In the genomic region with DNA sequence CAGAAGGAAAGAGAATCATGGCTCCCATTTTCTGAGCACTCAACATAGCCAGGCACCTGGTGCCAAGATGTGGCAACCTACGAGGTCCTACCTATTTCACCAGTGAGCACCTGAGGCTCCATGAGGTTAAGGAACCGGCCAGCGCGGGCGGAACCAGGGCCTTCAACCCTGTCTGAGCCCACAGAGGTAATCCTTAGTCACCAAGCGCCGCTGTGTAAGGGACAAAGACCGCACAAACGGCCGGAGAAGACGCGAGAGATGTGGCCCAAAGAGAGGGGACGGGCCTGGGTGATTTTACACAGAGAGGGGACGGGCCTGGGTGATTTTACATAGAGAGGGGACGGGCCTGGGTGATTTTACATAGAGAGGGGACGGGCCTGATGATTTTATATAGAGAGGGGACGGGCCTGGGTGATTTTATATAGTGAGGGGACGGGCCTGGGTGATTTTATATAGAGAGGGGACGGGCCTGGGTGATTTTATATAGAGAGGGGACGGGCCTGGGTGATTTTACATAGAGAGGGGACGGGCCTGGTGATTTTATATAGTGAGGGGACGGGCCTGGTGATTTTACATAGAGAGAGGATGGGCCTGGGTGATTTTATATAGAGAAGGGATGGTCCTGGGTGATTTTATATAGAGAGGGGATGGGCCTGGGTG, we compare ENCODE assay signal across 2 cellular contexts.
TF ChIP-seq lines count a peak whose summit lies in the region.

No MANE protein-coding gene starts in this region.

TF ChIP-seq in IMR-90, 13 proteins besides CTCF, POLR2A, EP300 and RAD21:
- TF ChIP-seq CHD1 (IDR thresholded peaks at IDR 0.05; ENCODE audit: low read depth, low read length): no peak
- no peak for TF ChIP-seq MAFK (IDR thresholded peaks at IDR 0.05; ENCODE audit: low read depth, low read length)
- no peak for TF ChIP-seq RFX5 (IDR thresholded peaks at IDR 0.05; ENCODE audit: low read depth, low read length)
- TF ChIP-seq, protein P1, sequence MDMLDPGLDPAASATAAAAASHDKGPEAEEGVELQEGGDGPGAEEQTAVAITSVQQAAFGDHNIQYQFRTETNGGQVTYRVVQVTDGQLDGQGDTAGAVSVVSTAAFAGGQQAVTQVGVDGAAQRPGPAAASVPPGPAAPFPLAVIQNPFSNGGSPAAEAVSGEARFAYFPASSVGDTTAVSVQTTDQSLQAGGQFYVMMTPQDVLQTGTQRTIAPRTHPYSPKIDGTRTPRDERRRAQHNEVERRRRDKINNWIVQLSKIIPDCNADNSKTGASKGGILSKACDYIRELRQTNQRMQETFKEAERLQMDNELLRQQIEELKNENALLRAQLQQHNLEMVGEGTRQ (IDR thresholded peaks at IDR 0.05; ENCODE audit: low read depth, low read length): no peak
- no peak for TF ChIP-seq NFE2L2 (IDR thresholded peaks at IDR 0.05; ENCODE audit: low read depth, low read length)
- no peak for TF ChIP-seq BHLHE40 (IDR thresholded peaks at IDR 0.05; ENCODE audit: low read depth, low read length)
- no peak for TF ChIP-seq FOS (IDR thresholded peaks at IDR 0.05; ENCODE audit: low read depth, low read length)
- no peak for TF ChIP-seq RCOR1 (IDR thresholded peaks at IDR 0.05; ENCODE audit: insufficient replicate concordance, low read length)
- no peak for TF ChIP-seq MAZ (IDR thresholded peaks at IDR 0.05; ENCODE audit: borderline replicate concordance, low read depth, low read length)
- no peak for TF ChIP-seq CEBPB (IDR thresholded peaks at IDR 0.05; ENCODE audit: low read depth, low read length)
- TF ChIP-seq, protein P2, sequence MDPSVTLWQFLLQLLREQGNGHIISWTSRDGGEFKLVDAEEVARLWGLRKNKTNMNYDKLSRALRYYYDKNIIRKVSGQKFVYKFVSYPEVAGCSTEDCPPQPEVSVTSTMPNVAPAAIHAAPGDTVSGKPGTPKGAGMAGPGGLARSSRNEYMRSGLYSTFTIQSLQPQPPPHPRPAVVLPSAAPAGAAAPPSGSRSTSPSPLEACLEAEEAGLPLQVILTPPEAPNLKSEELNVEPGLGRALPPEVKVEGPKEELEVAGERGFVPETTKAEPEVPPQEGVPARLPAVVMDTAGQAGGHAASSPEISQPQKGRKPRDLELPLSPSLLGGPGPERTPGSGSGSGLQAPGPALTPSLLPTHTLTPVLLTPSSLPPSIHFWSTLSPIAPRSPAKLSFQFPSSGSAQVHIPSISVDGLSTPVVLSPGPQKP (IDR thresholded peaks at IDR 0.05; ENCODE audit: borderline replicate concordance, low read depth, low read length): no peak
- no peak for TF ChIP-seq SMC3 (IDR thresholded peaks at IDR 0.05; ENCODE audit: low read depth, low read length)
- TF ChIP-seq MXI1 (IDR thresholded peaks at IDR 0.05; ENCODE audit: borderline replicate concordance, low read depth, low read length): no peak

TF ChIP-seq in H1, 55 proteins besides CTCF, POLR2A, EP300 and RAD21:
- no peak for TF ChIP-seq HDAC2 (IDR thresholded peaks at IDR 0.05; ENCODE audit: borderline replicate concordance in 1 of 2, low read depth in 2 of 2, low read length in 2 of 2)
- TF ChIP-seq, protein P3, sequence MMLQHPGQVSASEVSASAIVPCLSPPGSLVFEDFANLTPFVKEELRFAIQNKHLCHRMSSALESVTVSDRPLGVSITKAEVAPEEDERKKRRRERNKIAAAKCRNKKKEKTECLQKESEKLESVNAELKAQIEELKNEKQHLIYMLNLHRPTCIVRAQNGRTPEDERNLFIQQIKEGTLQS (IDR thresholded peaks at IDR 0.05; ENCODE audit: insufficient read depth, low read depth, low read length): no peak
- TF ChIP-seq SIRT6 (IDR thresholded peaks at IDR 0.05; ENCODE audit: low read length): no peak
- no peak for TF ChIP-seq NRF1 (IDR thresholded peaks at IDR 0.05; ENCODE audit: low read depth, low read length)
- TF ChIP-seq YY1 (IDR thresholded peaks at IDR 0.05; ENCODE audit: low read depth, low read length): 0 out of 2 replicates have a peak, but pooled peaks have one; percentile 13
- TF ChIP-seq SP1 (IDR thresholded peaks at IDR 0.05; ENCODE audit: low read depth, low read length): no peak
- TF ChIP-seq, protein P4, sequence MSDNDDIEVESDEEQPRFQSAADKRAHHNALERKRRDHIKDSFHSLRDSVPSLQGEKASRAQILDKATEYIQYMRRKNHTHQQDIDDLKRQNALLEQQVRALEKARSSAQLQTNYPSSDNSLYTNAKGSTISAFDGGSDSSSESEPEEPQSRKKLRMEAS (IDR thresholded peaks at IDR 0.05): peak; percentile 67
- TF ChIP-seq CBX5 (IDR thresholded peaks at IDR 0.05; ENCODE audit: low read depth, low read length): no peak
- no peak for TF ChIP-seq RFX5 (IDR thresholded peaks at IDR 0.05; ENCODE audit: borderline replicate concordance, low read depth, low read length)
- TF ChIP-seq BCL11A (IDR thresholded peaks at IDR 0.05; ENCODE audit: low read depth in 2 of 2, low read length in 2 of 2): no peak
- TF ChIP-seq BACH1 (IDR thresholded peaks at IDR 0.05; ENCODE audit: low read length): no peak
- no peak for TF ChIP-seq SAP30 (IDR thresholded peaks at IDR 0.05; ENCODE audit: insufficient read depth, insufficient replicate concordance, low read length)
- TF ChIP-seq TAF1 (IDR thresholded peaks at IDR 0.05; ENCODE audit: low read depth, low read length): no peak
- no peak for TF ChIP-seq CEBPB (IDR thresholded peaks at IDR 0.05; ENCODE audit: low read depth, low read length)
- TF ChIP-seq TAF7 (optimal IDR thresholded peaks at IDR 0.05; ENCODE audit: borderline replicate concordance, low read depth, low read length): peak; percentile 34
- no peak for TF ChIP-seq CREB1 (IDR thresholded peaks at IDR 0.05)
- no peak for TF ChIP-seq GABPA (IDR thresholded peaks at IDR 0.05; ENCODE audit: borderline replicate concordance, insufficient read depth, low read length)
- no peak for TF ChIP-seq BRCA1 (IDR thresholded peaks at IDR 0.05; ENCODE audit: low read depth, low read length)
TF ChIP-seq in H1: peak in this region for 3.
